Comparison of ENCODE assay signal across 10 cellular contexts in genomic region chr22:50272103-50272782, GRCh38. TPM values are rescaled to one million over a fixed set of nuclear protein-coding genes. Genes with fewer than 3 reads are reported as not detected.
DNase-seq lines count a peak whose midpoint lies in the region; TF ChIP-seq lines count a peak whose summit lies in the region.
"Had no signal": no experiment of that assay in that cellular context is flagged by ENCODE, and none has a peak within 500 bp of the region (broad histone marks: within the 10 kb centered on the region; RNA-seq: fewer than 3 reads in every experiment).

No MANE protein-coding gene starts in this region.

- intact Hi-C loops in spleen (cut with DNase I; ENCODE audit: low total_unique reads): loop anchor here (5.0 kb wide), 1 partner anchor 55 kb away; the partner anchor contains the start of gene DENND6B

- no peak overlapping the region for H3K27ac Mint-ChIP-seq in endodermal cell
- no peak overlapping the region for H3K27ac Mint-ChIP-seq in activated naive CD8-positive, alpha-beta T cell treated with anti-CD3 and anti-CD28 coated beads for 36 hours
- H3K27ac Mint-ChIP-seq: activated B cell treated with CpG ODN at 0.5 μM for 24 hours; activated T-helper 2 cell treated with anti-CD3 and anti-CD28 coated beads, Interferon-gamma antibody, Interleukin-2, Interleukin-4, amounts not matched to agents 10 μg/mL and 5 μg/mL and 100 μg/mL, durations not matched to agents 14 hours and 24 hours and 36 hours had no signal

- TF ChIP-seq POLR2A in spleen (IDR thresholded peaks at IDR 0.05) (no peak), Peyer's patch (IDR thresholded peaks at IDR 0.05) (no peak)

- DNase-seq in DMS53 (lab: John Stamatoyannopoulos, UW) (peak; percentile 42), DMS53 treated with DMSO at 0.1 percent for 48 hours (lab: John Stamatoyannopoulos, UW; ENCODE audit: unreplicated experiment) (no peak), NT2/D1 (ENCODE audit: low read depth, low spot score) (no peak), endodermal cell (peak; percentile 72), spleen (no peak), Peyer's patch (no peak)
- DNase-seq in NK-92 treated with Interleukin-12 subunit alpha and Interleukin-12 subunit beta, amount 100 ng/mL, for 24 hours (lab: John Stamatoyannopoulos, UW): no peak
- DNase-seq in activated naive CD8-positive, alpha-beta T cell treated with anti-CD3 and anti-CD28 coated beads for 36 hours: no peak

- TF ChIP-seq CTCF in endodermal cell (conservative IDR thresholded peaks at IDR 0.05) (no peak), spleen (IDR thresholded peaks at IDR 0.05 in 8 of 11, conservative IDR thresholded peaks at IDR 0.05 in 3 of 11) (peak in 2 of 11 experiments; percentile 23 to 27), Peyer's patch (IDR thresholded peaks at IDR 0.05) (no peak)

- peaks cover 7% of the 10 kb centered on the region for H3K9me3 Mint-ChIP-seq in endodermal cell
- no peaks in the 10 kb centered on the region for H3K9me3 Mint-ChIP-seq in activated naive CD8-positive, alpha-beta T cell treated with anti-CD3 and anti-CD28 coated beads for 36 hours
- H3K9me3 Mint-ChIP-seq: activated B cell treated with CpG ODN at 0.5 μM for 24 hours; activated T-helper 2 cell treated with anti-CD3 and anti-CD28 coated beads, Interferon-gamma antibody, Interleukin-2, Interleukin-4, amounts not matched to agents 10 μg/mL and 5 μg/mL and 100 μg/mL, durations not matched to agents 14 hours and 24 hours and 36 hours had no signal

- H3K9ac ChIP-seq in NT2/D1 (ENCODE audit: insufficient read length, low read depth) (peak overlapping the region; percentile 56), endodermal cell (ENCODE audit: extremely low read depth, low read length, poor library complexity, severe bottlenecking) (no peak overlapping the region)

- H3K4me1 ChIP-seq in NT2/D1 (ENCODE audit: insufficient read depth, insufficient read length) (peaks cover 10% of the 10 kb centered on the region), endodermal cell (ENCODE audit: control insufficient read depth, insufficient read depth, low read length) (peaks cover 5% of the 10 kb centered on the region), spleen (peaks cover 18 to 93% (median 66%) of the 10 kb centered on the region in 6 donors), Peyer's patch (peaks cover 7 to 51% (median 27%) of the 10 kb centered on the region in 4 donors)

- H3K9me3 ChIP-seq in NT2/D1 (ENCODE audit: insufficient read depth, low read length) (peaks cover 11% of the 10 kb centered on the region; the same call in 1 of the 2 replicates), endodermal cell (ENCODE audit: control insufficient read depth, low read length) (peaks cover 4% of the 10 kb centered on the region), spleen (peaks cover 0 to 5% (median 0%) of the 10 kb centered on the region in 8 donors), Peyer's patch (no peaks in the 10 kb centered on the region)

- H3K4me3 ChIP-seq in NT2/D1 (ENCODE audit: insufficient read length, low read depth) (no peak overlapping the region), endodermal cell (ENCODE audit: low read length) (no peak overlapping the region), spleen (peak overlapping the region in 5 of 8 donors; percentile 50 to 77 (median 56)), Peyer's patch (peak overlapping the region in 2 of 4 donors; percentile 51 to 63)

- 45 to 48% methylated on average over 11 to 21 of the region's 21 CpGs for WGBS in endodermal cell (ENCODE audit: insufficient coverage in 1 of 2, insufficient read length in 1 of 2), 2 experiments
- WGBS in spleen, 5 donors: 42 to 52% (median 50%) methylated on average over 13 to 21 of the region's 21 CpGs

- H3K36me3 ChIP-seq in NT2/D1 (ENCODE audit: insufficient read depth, insufficient read length, low read length): peaks cover 28% of the 10 kb centered on the region
- H3K36me3 ChIP-seq in endodermal cell (ENCODE audit: control insufficient read depth, insufficient read depth, low read length): peaks cover 11% of the 10 kb centered on the region
- peaks cover 0 to 32% (median 17%) of the 10 kb centered on the region in 6 donors for H3K36me3 ChIP-seq in spleen
- peaks cover 0 to 29% (median 0%) of the 10 kb centered on the region in 3 donors for H3K36me3 ChIP-seq in Peyer's patch

- H3K4me1 Mint-ChIP-seq in endodermal cell: no peaks in the 10 kb centered on the region
- H3K4me1 Mint-ChIP-seq in activated naive CD8-positive, alpha-beta T cell treated with anti-CD3 and anti-CD28 coated beads for 36 hours: peaks cover 9% of the 10 kb centered on the region

- no peak overlapping the region for H3K4me3 Mint-ChIP-seq in endodermal cell
- no peak overlapping the region for H3K4me3 Mint-ChIP-seq in activated naive CD8-positive, alpha-beta T cell treated with anti-CD3 and anti-CD28 coated beads for 36 hours
- H3K4me3 Mint-ChIP-seq: activated B cell treated with CpG ODN at 0.5 μM for 24 hours had no signal

- H3K27ac ChIP-seq in endodermal cell (ENCODE audit: low read depth, low read length) (no peak overlapping the region), spleen (peak overlapping the region in 6 of 8 donors; percentile 36 to 78 (median 50)), Peyer's patch (peak overlapping the region in 1 of 4 donors; percentile 12)

- H3K27me3 Mint-ChIP-seq in endodermal cell (ENCODE audit: insufficient read depth): peaks cover 42% of the 10 kb centered on the region
- H3K27me3 Mint-ChIP-seq in activated naive CD8-positive, alpha-beta T cell treated with anti-CD3 and anti-CD28 coated beads for 36 hours: peaks cover 25% of the 10 kb centered on the region
- H3K27me3 Mint-ChIP-seq: activated B cell treated with CpG ODN at 0.5 μM for 24 hours had no signal

- peaks cover 23% of the 10 kb centered on the region for H3K36me3 Mint-ChIP-seq in endodermal cell (ENCODE audit: low read depth)
- peaks cover 2% of the 10 kb centered on the region for H3K36me3 Mint-ChIP-seq in activated naive CD8-positive, alpha-beta T cell treated with anti-CD3 and anti-CD28 coated beads for 36 hours

- H3K27me3 ChIP-seq in NT2/D1 (ENCODE audit: insufficient read depth, insufficient read length): peaks cover 21% of the 10 kb centered on the region
- H3K27me3 ChIP-seq in endodermal cell (ENCODE audit: control insufficient read depth, insufficient read depth, low read length, poor library complexity, severe bottlenecking): peaks cover 36% of the 10 kb centered on the region
- peaks cover 0 to 58% (median 18%) of the 10 kb centered on the region in 7 donors for H3K27me3 ChIP-seq in spleen (replicated peaks in 1 of 7)
- H3K27me3 ChIP-seq in Peyer's patch: no peaks in the 10 kb centered on the region

RNA-seq across cellular contexts. Expression of gene MAPK11, which starts 2.1 kb away (rescaled TPM):
- under 1 TPM; 0.33 to 0.40 TPM for total RNA-seq in endodermal cell
- 8.8 TPM for polyA plus RNA-seq in endodermal cell (2013, experiment 1 of 2)
- 8.3 TPM for polyA plus RNA-seq in endodermal cell (2013, experiment 2 of 2)
- 10 to 100 TPM in 3 of 7 donors, 1 to 10 TPM in 4; 5.2 to 20.7 (median 9.3) TPM for total RNA-seq in spleen
- 10 to 100 TPM; 10.7 to 25.3 (median 21.0) TPM for polyA plus RNA-seq in spleen
- total RNA-seq in Peyer's patch: 10 to 100 TPM in 1 of 4 donors, 1 to 10 TPM in 2, not detected in 1; 2.0 to 14.0 (median 2.5) TPM
- total RNA-seq in activated naive CD8-positive, alpha-beta T cell treated with anti-CD3 and anti-CD28 coated beads for 36 hours: 1 to 10 TPM; 3.2 to 3.3 TPM

RNA-seq across cellular contexts. Expression of gene MAPK12, which starts 10.8 kb away (rescaled TPM):
- total RNA-seq in endodermal cell: 10 to 100 TPM; 46.5 to 57.0 TPM
- polyA plus RNA-seq in endodermal cell (2013, experiment 1 of 2): 14.6 TPM
- polyA plus RNA-seq in endodermal cell (2013, experiment 2 of 2): 13.5 TPM
- total RNA-seq in spleen: 10 to 100 TPM in 2 of 7 donors, 1 to 10 TPM in 5; 3.9 to 11.6 (median 6.4) TPM
- 10 to 100 TPM in 1 of 3 donors, 1 to 10 TPM in 2; 6.9 to 11.0 (median 9.0) TPM for polyA plus RNA-seq in spleen
- 10 to 100 TPM in 1 of 4 donors, 1 to 10 TPM in 3; 1.2 to 37.1 (median 5.4) TPM for total RNA-seq in Peyer's patch
- 1 to 10 TPM; 3.5 to 3.6 TPM for total RNA-seq in activated naive CD8-positive, alpha-beta T cell treated with anti-CD3 and anti-CD28 coated beads for 36 hours

RNA-seq across cellular contexts. Expression of gene HDAC10, which starts 21.2 kb away (rescaled TPM):
- total RNA-seq in endodermal cell (10 to 100 TPM; 57.2 to 62.8 TPM), spleen (100 to 1,000 TPM in 1 of 7 donors, 10 to 100 TPM in 6; 63.6 to 108 (median 70.2) TPM), Peyer's patch (100 to 1,000 TPM in 3 of 4 donors, 10 to 100 TPM in 1; 57.3 to 165 (median 119) TPM)
- 33.2 TPM for polyA plus RNA-seq in endodermal cell (2013, experiment 1 of 2)
- 25.5 TPM for polyA plus RNA-seq in endodermal cell (2013, experiment 2 of 2)
- polyA plus RNA-seq in spleen: 10 to 100 TPM; 25.0 to 69.9 (median 44.7) TPM
- 10 to 100 TPM; 37.3 to 42.3 TPM for total RNA-seq in activated naive CD8-positive, alpha-beta T cell treated with anti-CD3 and anti-CD28 coated beads for 36 hours

RNA-seq across cellular contexts. Expression of gene TUBGCP6, which starts 27.4 kb away (rescaled TPM):
- total RNA-seq in endodermal cell (10 to 100 TPM; 43.7 to 46.0 TPM), spleen (10 to 100 TPM; 65.2 to 98.0 (median 69.4) TPM), Peyer's patch (100 to 1,000 TPM in 2 of 4 donors, 10 to 100 TPM in 2; 51.5 to 163 (median 111) TPM)
- polyA plus RNA-seq in endodermal cell (2013, experiment 1 of 2): 39.7 TPM
- polyA plus RNA-seq in endodermal cell (2013, experiment 2 of 2): 35.7 TPM
- 10 to 100 TPM; 36.0 to 70.7 (median 69.2) TPM for polyA plus RNA-seq in spleen
- total RNA-seq in activated naive CD8-positive, alpha-beta T cell treated with anti-CD3 and anti-CD28 coated beads for 36 hours: 10 to 100 TPM; 38.7 to 41.7 TPM

RNA-seq across cellular contexts. Expression of gene PLXNB2, which starts 35.2 kb away (rescaled TPM):
- total RNA-seq in endodermal cell: 10 to 100 TPM; 94.7 to 97.7 TPM
- polyA plus RNA-seq in endodermal cell (2013, experiment 1 of 2): 108 TPM
- 109 TPM for polyA plus RNA-seq in endodermal cell (2013, experiment 2 of 2)
- 100 to 1,000 TPM; 175 to 382 (median 278) TPM for total RNA-seq in spleen
- polyA plus RNA-seq in spleen: 100 to 1,000 TPM in 1 of 3 donors, 10 to 100 TPM in 2; 41.9 to 113 (median 68.3) TPM
- 100 to 1,000 TPM; 182 to 597 (median 307) TPM for total RNA-seq in Peyer's patch
- total RNA-seq in activated naive CD8-positive, alpha-beta T cell treated with anti-CD3 and anti-CD28 coated beads for 36 hours: 10 to 100 TPM; 16.1 to 16.8 TPM

Comparison
In these comparisons a context has a peak if more than half of its experiments do, and no peak if none do; other contexts are left out.
1. DNase-seq: peak in DMS53 (single experiment) and endodermal cell (single experiment); none in DMS53 treated with DMSO at 0.1 percent for 48 hours (single experiment), NT2/D1 (single experiment), spleen (single experiment), NK-92 treated with Interleukin-12 subunit alpha and Interleukin-12 subunit beta, amount 100 ng/mL, for 24 hours (single experiment), Peyer's patch (0 of 3) and activated naive CD8-positive, alpha-beta T cell treated with anti-CD3 and anti-CD28 coated beads for 36 hours (single experiment).
2. H3K4me3 ChIP-seq: peak in spleen (5 of 8); none in NT2/D1 (single experiment) and endodermal cell (single experiment).